In the genomic region with DNA sequence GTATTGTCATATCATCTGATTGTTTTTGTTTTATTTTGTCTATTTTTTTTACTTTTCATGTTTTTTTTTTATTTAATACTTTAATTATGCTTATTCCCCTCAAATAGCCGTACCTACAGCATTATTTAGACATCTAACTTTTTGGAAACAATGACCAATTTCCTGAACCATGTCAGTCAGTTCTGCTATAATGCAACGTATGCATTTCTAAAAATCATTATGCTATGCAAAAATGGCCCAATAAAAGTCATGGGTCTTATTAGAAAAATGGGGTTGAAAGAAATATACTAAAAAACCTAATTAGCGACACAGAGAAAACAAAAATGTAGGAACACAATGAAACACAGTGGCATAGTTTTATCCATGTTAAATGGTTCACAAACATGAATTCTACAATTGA, we compare ENCODE assay signal across 8 cellular contexts.
"Had no signal": no experiment of that assay in that cellular context is flagged by ENCODE, and none has a peak within 500 bp of the region (broad histone marks: within the 10 kb centered on the region; RNA-seq: fewer than 3 reads in every experiment).

No MANE protein-coding gene starts in this region.

- H3K4me2 ChIP-seq: GM23338 had no signal

- DNase-seq: GOT3, H7, H9, HFFc6 had no signal

- ATAC-seq: GM23338 had no signal

- H3K9me3 ChIP-seq: HAP-1 had no signal

- FAIRE-seq: H1, H54 had no signal

- H3K4me3 ChIP-seq: GM23338, HAP-1 had no signal

- H2AFZ ChIP-seq: GM23338 had no signal

- H3K36me3 ChIP-seq: HAP-1 had no signal
